Comparison of ENCODE assay signal across 7 cellular contexts in genomic region chr19:5680083-5680436, GRCh38. TPM values are rescaled to one million over a fixed set of nuclear protein-coding genes. Genes with fewer than 3 reads are reported as not detected.
DNase-seq lines count a peak whose midpoint lies in the region; TF ChIP-seq lines count a peak whose summit lies in the region.

No MANE protein-coding gene starts in this region.

- no peak overlapping the region for H2BK12ac ChIP-seq in H9 (ENCODE audit: insufficient read length, low read depth, low read length)

- H3K56ac ChIP-seq in H9 (ENCODE audit: insufficient read length, low read depth, low read length) = no peak overlapping the region

- H3K18ac ChIP-seq in H9 (ENCODE audit: insufficient read length, low read depth, low read length) = no peak overlapping the region

- peaks cover 0 to 2% of the 10 kb centered on the region in 2 experiments; a peak in 2 of 5 replicates for H3K9me3 Mint-ChIP-seq in H9

- H2AK5ac ChIP-seq in H9 (ENCODE audit: insufficient read length, low read length) = no peak overlapping the region

- no peak overlapping the region for H2BK15ac ChIP-seq in H9 (ENCODE audit: low read depth, low read length)

- no peak overlapping the region for H3T11ph ChIP-seq in H9 (ENCODE audit: low read length)

- no peaks in the 10 kb centered on the region for H3K79me2 ChIP-seq in H9 (ENCODE audit: insufficient read depth, low read length)

- no peak overlapping the region for H4K91ac ChIP-seq in H9 (ENCODE audit: insufficient read length, low read depth, low read length)

- H4K5ac ChIP-seq in H9 (ENCODE audit: insufficient read length, low read depth, low read length) = no peak overlapping the region

- peaks cover 14% of the 10 kb centered on the region for H3K23me2 ChIP-seq in H9 (ENCODE audit: insufficient read length, low read depth, low read length, poor library complexity, severe bottlenecking)

- no peaks in the 10 kb centered on the region for H3K79me1 ChIP-seq in H9 (ENCODE audit: insufficient read depth, low read depth, low read length, poor library complexity, severe bottlenecking)

- H3K4me2 ChIP-seq in H9 (ENCODE audit: insufficient read depth, insufficient read length, low read length) = peak overlapping the region; percentile 69

- H3K36me3 Mint-ChIP-seq in H9 (ENCODE audit: insufficient read depth in 1 of 3, low read depth in 3 of 3) = peaks cover 0 to 3% (median 0%) of the 10 kb centered on the region in 3 experiments; a peak in 1 of 7 replicates

- H2AFZ ChIP-seq in H9 (ENCODE audit: low read length) = no peak overlapping the region

- H3K14ac ChIP-seq in H9 (ENCODE audit: insufficient read depth, low read length) = no peak overlapping the region; the same call in 1 of the 2 replicates

- no CpG with 5 or more reads among the region's 23 CpGs for WGBS in H9 (ENCODE audit: extremely low coverage, insufficient read length, low lambda C conversion rate)

- no peaks in the 10 kb centered on the region for H3K27me3 ChIP-seq in H9 (ENCODE audit: insufficient read depth, low read length)

- H2BK5ac ChIP-seq in H9 (ENCODE audit: insufficient read length, low read length) = no peak overlapping the region

- H3K27me3 Mint-ChIP-seq in H9 (ENCODE audit: low read depth) = peaks cover 9% of the 10 kb centered on the region

- H3K9me3 ChIP-seq in H9 (ENCODE audit: control insufficient read depth, low read depth, low read length) = no peaks in the 10 kb centered on the region

- no peak for TF ChIP-seq CTCF in H9 (conservative IDR thresholded peaks at IDR 0.05)
- TF ChIP-seq CTCF in VCaP (conservative IDR thresholded peaks at IDR 0.05) = no peak
- TF ChIP-seq CTCF in foreskin fibroblast (IDR thresholded peaks at IDR 0.05; ENCODE audit: low read depth, low read length) = no peak

- H3K27ac ChIP-seq in H9 (ENCODE audit: insufficient read length, low read depth, low read length) = no peak overlapping the region
- H3K27ac ChIP-seq in VCaP = peak overlapping the region; percentile 73

- no peak overlapping the region for H3K4ac ChIP-seq in H9 (ENCODE audit: low read depth, low read length)

- peak overlapping the region; percentile 38 to 94 (median 93); a peak in 6 of 7 replicates for H3K27ac Mint-ChIP-seq in H9

- H4K20me1 ChIP-seq in H9 (ENCODE audit: control insufficient read depth, insufficient read depth, insufficient read length) = no peaks in the 10 kb centered on the region

- no peak overlapping the region for H4K8ac ChIP-seq in H9 (replicated peaks; ENCODE audit: insufficient read length, low read depth, low read length)

- H3K4me1 ChIP-seq in H9 (ENCODE audit: insufficient read depth, low read length) = no peaks in the 10 kb centered on the region; the same call in 1 of the 2 replicates

- H3K4me3 ChIP-seq in foreskin fibroblast (ENCODE audit: low read depth in 1 of 2, low read length in 2 of 2) = peak overlapping the region; percentile 90 to 98

- H3K4me1 Mint-ChIP-seq in H9 = peaks cover 20 to 27% of the 10 kb centered on the region in 2 experiments

- H3K4me3 Mint-ChIP-seq in H9 = peak overlapping the region; percentile 92 to 98

- H3K9ac ChIP-seq in H9 (ENCODE audit: extremely low read depth, insufficient read length, low read length) = peak overlapping the region; percentile 50

- DNase-seq in H9 (no peak), foreskin fibroblast (no peak), occipital lobe (lab: John Stamatoyannopoulos, UW) (peak; percentile 71), MV-4-11 (lab: John Stamatoyannopoulos, UW) (no peak)
- no peak for DNase-seq in activated CD4-positive, CD25-positive, alpha-beta regulatory T cell (lab: John Stamatoyannopoulos, UW)
- no peak for DNase-seq in activated CD4-positive, CD25-positive, alpha-beta regulatory T cell treated with anti-CD3 and anti-CD28 coated beads, Interleukin-2, amount 50 U/mL, for 72 hours

- H2BK20ac ChIP-seq in H9 (ENCODE audit: low read depth, low read length, poor library complexity, severe bottlenecking) = no peak overlapping the region

- no peak overlapping the region for H2BK120ac ChIP-seq in H9 (ENCODE audit: low read depth, low read length, poor library complexity, severe bottlenecking)

- no peak overlapping the region for H3K23ac ChIP-seq in H9 (ENCODE audit: insufficient read length, low read depth, low read length)

RNA-seq across cellular contexts. Expression of gene MICOS13, which starts 0.3 kb away (rescaled TPM):
- total RNA-seq in H9 (2021) (23.4 and 23.8 TPM in 2 replicates), occipital lobe (16.2 TPM)

RNA-seq across cellular contexts. Expression of gene HSD11B1L, which starts 0.8 kb away (rescaled TPM):
- total RNA-seq in H9 (2021) = 8.0 and 9.3 TPM in 2 replicates
- total RNA-seq in occipital lobe = 16.7 TPM

RNA-seq across cellular contexts. Expression of gene RPL36, which starts 10.0 kb away (rescaled TPM):
- total RNA-seq in H9 (2021) (1,066 and 1,074 TPM in 2 replicates), occipital lobe (299 TPM)

RNA-seq across cellular contexts. Expression of gene LONP1, which starts 39.9 kb away (rescaled TPM):
- total RNA-seq in H9 (2021) (108 and 113 TPM in 2 replicates), occipital lobe (39.6 TPM)

RNA-seq across cellular contexts. Expression of gene CATSPERD, which starts 40.4 kb away (rescaled TPM):
- total RNA-seq in H9 (2021) (not detected in 2 replicates), occipital lobe (not detected)
